ENCODE assay signal across 8 cellular contexts in the genomic region with DNA sequence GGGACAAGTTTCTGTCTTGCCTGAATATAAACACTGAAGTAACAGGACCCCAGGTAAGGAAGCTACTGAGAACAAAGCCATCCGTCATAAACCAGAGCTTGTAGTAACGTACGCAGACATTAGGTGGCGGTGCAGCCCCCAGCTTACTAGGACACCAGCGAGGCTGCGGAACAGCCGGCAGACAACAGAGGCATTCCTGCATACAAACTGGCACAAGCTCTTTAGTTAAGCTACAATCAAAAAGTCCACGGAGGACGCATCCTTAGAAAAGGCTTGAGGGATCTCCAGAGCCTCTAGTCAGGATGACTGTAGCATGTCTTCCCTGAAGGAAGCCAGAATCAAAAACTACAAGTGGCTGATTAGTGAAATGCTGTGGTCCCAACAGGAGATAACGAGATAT. TPM values are rescaled to one million over a fixed set of nuclear protein-coding genes. Genes with fewer than 3 reads are reported as not detected.
A peak's percentile ranks its signal among the peaks of the same experiment; 100 is the strongest.
DNase-seq lines count a peak whose midpoint lies in the region; ATAC-seq and TF ChIP-seq lines count a peak whose summit lies in the region.

No MANE protein-coding gene starts in this region.

- H3K4me1 Mint-ChIP-seq in WTC11 (peaks cover 10% of the 10 kb centered on the region), Calu3 (ENCODE audit: low read depth, unreplicated experiment) (no peaks in the 10 kb centered on the region)

- peaks cover 17% of the 10 kb centered on the region for H3K9me3 Mint-ChIP-seq in WTC11
- peaks cover 34% of the 10 kb centered on the region for H3K9me3 Mint-ChIP-seq in Calu3 (ENCODE audit: low read depth, unreplicated experiment)

- H3K4me3 Mint-ChIP-seq in WTC11 (no peak overlapping the region), Calu3 (ENCODE audit: low read depth, unreplicated experiment) (no peak overlapping the region)

- peaks cover 57% of the 10 kb centered on the region for H3K36me3 Mint-ChIP-seq in WTC11
- peaks cover 11% of the 10 kb centered on the region for H3K36me3 Mint-ChIP-seq in Calu3 (ENCODE audit: insufficient read depth, unreplicated experiment)

- peak; percentile 70 for TF ChIP-seq CTCF in WTC11 (IDR thresholded peaks at IDR 0.05)
- TF ChIP-seq CTCF in Calu3 (IDR thresholded peaks at IDR 0.05; ENCODE audit: unreplicated experiment) = no peak

- DNase-seq in GDM1 (lab: John Stamatoyannopoulos, UW) (peak; percentile 56), WTC11 (ENCODE audit: low spot score) (peak; percentile 91), left ventricle myocardium superior (peak; percentile 73), retina (peak; percentile 64), Calu3 (no peak)
- no peak for DNase-seq in stimulated activated CD4-positive, alpha-beta T cell treated with anti-CD3 and anti-CD28 coated beads, Interleukin-4, amount 100 ng/mL, for 4 hours

- H3K27ac Mint-ChIP-seq in WTC11 (peak overlapping the region; percentile 95), Calu3 (ENCODE audit: unreplicated experiment) (no peak overlapping the region)

- CTCF ChIA-PET in WTC11 (lab: Charles Lee) = interaction anchor here (0.5 to 2.4 kb wide), 38 partner anchors 10 to 933 kb away, joined by 3 to 39 read pairs (median 5); a partner anchor contains a TSS
- CTCF ChIA-PET in Calu3 (lab: Charles Lee) = interaction anchor here (0.6 kb wide), 1 partner anchor 137 kb away, joined by 4 read pairs; no protein-coding TSS in a partner anchor

- TF ChIP-seq POLR2A in GM18505 (IDR thresholded peaks at IDR 0.05; ENCODE audit: borderline replicate concordance, extremely low read depth, insufficient read depth, insufficient read length) = no peak

- ATAC-seq in WTC11 = peak; percentile 99
- ATAC-seq in left ventricle myocardium superior = peak; percentile 88
- ATAC-seq in HG02885 (IDR thresholded peaks at IDR 0.05; ENCODE audit: poor library complexity, unreplicated experiment) = no peak
- no peak for ATAC-seq in GM18505 (IDR thresholded peaks at IDR 0.05; ENCODE audit: unreplicated experiment)

- POLR2A ChIA-PET in WTC11 (lab: Charles Lee) = interaction anchor here (0.5 to 0.9 kb wide), 3 partner anchors 15 to 107 kb away, joined by 3 to 5 read pairs (median 3); no protein-coding TSS in a partner anchor

- H3K27me3 Mint-ChIP-seq in WTC11 (ENCODE audit: low read depth) (no peaks in the 10 kb centered on the region), Calu3 (ENCODE audit: unreplicated experiment) (no peaks in the 10 kb centered on the region)

- intact Hi-C loops in left ventricle myocardium superior (cut with micrococcal nuclease) = loop anchor here (10.0 kb wide), 1 partner anchor 58 kb away; a partner anchor contains a TSS
- intact Hi-C loops in Calu3 (cut with micrococcal nuclease; ENCODE audit: unreplicated experiment) = no loop called here

- no TSS peak for BruUV-seq in Calu3 (replicated peaks; lab: Mats Ljungman, UMichigan)

TF ChIP-seq in WTC11, 78 proteins besides CTCF, POLR2A, EP300 and RAD21:
- TF ChIP-seq, protein P1, sequence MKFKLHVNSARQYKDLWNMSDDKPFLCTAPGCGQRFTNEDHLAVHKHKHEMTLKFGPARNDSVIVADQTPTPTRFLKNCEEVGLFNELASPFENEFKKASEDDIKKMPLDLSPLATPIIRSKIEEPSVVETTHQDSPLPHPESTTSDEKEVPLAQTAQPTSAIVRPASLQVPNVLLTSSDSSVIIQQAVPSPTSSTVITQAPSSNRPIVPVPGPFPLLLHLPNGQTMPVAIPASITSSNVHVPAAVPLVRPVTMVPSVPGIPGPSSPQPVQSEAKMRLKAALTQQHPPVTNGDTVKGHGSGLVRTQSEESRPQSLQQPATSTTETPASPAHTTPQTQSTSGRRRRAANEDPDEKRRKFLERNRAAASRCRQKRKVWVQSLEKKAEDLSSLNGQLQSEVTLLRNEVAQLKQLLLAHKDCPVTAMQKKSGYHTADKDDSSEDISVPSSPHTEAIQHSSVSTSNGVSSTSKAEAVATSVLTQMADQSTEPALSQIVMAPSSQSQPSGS (CRISPR knock-in tag; IDR thresholded peaks at IDR 0.05; ENCODE audit: borderline replicate concordance, low read depth) = no peak
- 0 out of 2 replicates have a peak, but pooled peaks have one; percentile 26 for TF ChIP-seq SP1 (CRISPR knock-in tag; conservative IDR thresholded peaks at IDR 0.05)

RNA-seq across cellular contexts. Expression of a gene that starts 26.2 kb away (rescaled TPM):
- 53.8 to 54.6 TPM (median 54.5 TPM) in 3 replicates for total RNA-seq in WTC11 (2021)
- total RNA-seq in left ventricle myocardium superior = 19.2 TPM
- total RNA-seq in Calu3 (2022) = 7.7 and 7.8 TPM in 2 replicates

RNA-seq across cellular contexts. Expression of a gene that starts 32.4 kb away (rescaled TPM):
- total RNA-seq in WTC11 (2021) = 0.26 to 0.46 TPM (median 0.46 TPM) in 3 replicates
- not detected for total RNA-seq in left ventricle myocardium superior
- not detected in 2 replicates for total RNA-seq in Calu3 (2022)

RNA-seq across cellular contexts. Expression of a gene that starts 55.7 kb away (rescaled TPM):
- 9.3 to 11.2 TPM (median 11.2 TPM) in 3 replicates for total RNA-seq in WTC11 (2021)
- 23.9 TPM for total RNA-seq in left ventricle myocardium superior
- not detected in 2 replicates for total RNA-seq in Calu3 (2022)

Comparison
In these comparisons a context has a peak if more than half of its experiments do, and no peak if none do; other contexts are left out.
1. DNase-seq: peak in GDM1 (single experiment), WTC11 (single experiment), left ventricle myocardium superior (single experiment) and retina (single experiment); none in stimulated activated CD4-positive, alpha-beta T cell treated with anti-CD3 and anti-CD28 coated beads, Interleukin-4, amount 100 ng/mL, for 4 hours (0 of 2) and Calu3 (single experiment).
2. ATAC-seq: peak in WTC11 (single experiment) and left ventricle myocardium superior (single experiment); none in HG02885 (single experiment) and GM18505 (single experiment).
3. RNA of a gene that starts 55.7 kb away (total RNA-seq): 23.9 TPM in left ventricle myocardium superior (single experiment) and 9.3 to 11.2 TPM in WTC11; not detected in Calu3; every median in the first group is over 10 times any median in the second.